In genomic region chr22:17638182-17638431, GRCh38 we compare ENCODE assay signal across 8 cellular contexts. TPM values are rescaled to one million over a fixed set of nuclear protein-coding genes. Genes with fewer than 3 reads are reported as not detected.
DNase-seq lines count a peak whose midpoint lies in the region; ATAC-seq lines count a peak whose summit lies in the region.

No MANE protein-coding gene starts in this region.

- no peaks in the 10 kb centered on the region for H3K27me3 ChIP-seq in muscle layer of duodenum (ENCODE audit: low read depth, low read length)

- H3K4me3 ChIP-seq in muscle layer of duodenum (ENCODE audit: low read depth in 1 of 2, low read length in 2 of 2): peak overlapping the region; percentile 67 to 87

- ATAC-seq in activated T-cell treated with anti-CD3 and anti-CD28 coated beads, Interleukin-2, amount 50 U/mL, for 4 hours: peak; percentile 8 to 9
- ATAC-seq in HG02610 (IDR thresholded peaks at IDR 0.05; ENCODE audit: unreplicated experiment): peak; percentile 7
- peak; percentile 4 for ATAC-seq in effector memory CD8-positive, alpha-beta T cell (replicated peaks)

- H3K36me3 ChIP-seq in muscle layer of duodenum (ENCODE audit: control insufficient read depth in 1 of 2, insufficient read depth in 2 of 2, low read length in 2 of 2): peaks cover 0 to 18% of the 10 kb centered on the region in 2 donors

- peak; percentile 5 for DNase-seq in activated T-cell treated with anti-CD3 and anti-CD28 coated beads, Interleukin-2, amount 50 U/mL, for 4 hours
- no peak for DNase-seq in activated T-cell treated with anti-CD3 and anti-CD28 coated beads, Interleukin-2, amount 50 U/mL, for 1 hour
- DNase-seq in NCI-H69 (lab: John Stamatoyannopoulos, UW): peak; percentile 87
- DNase-seq in effector memory CD8-positive, alpha-beta T cell: peak in 1 of 3 experiments; percentile 13
- DNase-seq in stimulated activated CD4-positive, alpha-beta T cell treated with anti-CD3 and anti-CD28 coated beads, Interleukin-4, amount 100 ng/mL, for 24 hours: no peak
- no peak for DNase-seq in activated effector memory CD4-positive, alpha-beta T cell treated with anti-CD3 and anti-CD28 coated beads, Interleukin-2, amount 50 U/mL, for 16 hours

- no peaks in the 10 kb centered on the region for H3K9me3 ChIP-seq in muscle layer of duodenum (ENCODE audit: control insufficient read depth in 1 of 2, low read length in 2 of 2)

- no peaks in the 10 kb centered on the region for H3K9me3 Mint-ChIP-seq in activated T-cell treated with anti-CD3 and anti-CD28 coated beads, Interleukin-2, amount 50 U/mL, for 4 hours
- no peaks in the 10 kb centered on the region for H3K9me3 Mint-ChIP-seq in effector memory CD8-positive, alpha-beta T cell

- peaks cover 4 to 18% of the 10 kb centered on the region in 2 donors for H3K4me1 ChIP-seq in muscle layer of duodenum (ENCODE audit: control insufficient read depth in 1 of 2, insufficient read depth in 2 of 2, low read length in 2 of 2)

- peak overlapping the region; percentile 100 for H3K27ac ChIP-seq in muscle layer of duodenum (ENCODE audit: low read length)

- H3K4me3 Mint-ChIP-seq in activated T-cell treated with anti-CD3 and anti-CD28 coated beads, Interleukin-2, amount 50 U/mL, for 4 hours: peak overlapping the region; percentile 91
- H3K4me3 Mint-ChIP-seq in effector memory CD8-positive, alpha-beta T cell: peak overlapping the region; percentile 87

- H3K36me3 Mint-ChIP-seq in activated T-cell treated with anti-CD3 and anti-CD28 coated beads, Interleukin-2, amount 50 U/mL, for 4 hours (ENCODE audit: insufficient read depth): peaks cover 4% of the 10 kb centered on the region
- peaks cover 30% of the 10 kb centered on the region for H3K36me3 Mint-ChIP-seq in effector memory CD8-positive, alpha-beta T cell (ENCODE audit: insufficient read depth)

- peak overlapping the region; percentile 99 to 100 for H3K27ac Mint-ChIP-seq in effector memory CD8-positive, alpha-beta T cell

- peaks cover 25% of the 10 kb centered on the region for H3K4me1 Mint-ChIP-seq in activated T-cell treated with anti-CD3 and anti-CD28 coated beads, Interleukin-2, amount 50 U/mL, for 4 hours (ENCODE audit: low read depth)
- H3K4me1 Mint-ChIP-seq in effector memory CD8-positive, alpha-beta T cell (ENCODE audit: low read depth in 2 of 2): peaks cover 15 to 34% of the 10 kb centered on the region in 2 donors

- H3K27me3 Mint-ChIP-seq in activated T-cell treated with anti-CD3 and anti-CD28 coated beads, Interleukin-2, amount 50 U/mL, for 4 hours (ENCODE audit: low read depth): no peaks in the 10 kb centered on the region
- H3K27me3 Mint-ChIP-seq in effector memory CD8-positive, alpha-beta T cell: no peaks in the 10 kb centered on the region

RNA-seq across cellular contexts. Expression of gene BCL2L13, which starts 0.5 kb away (rescaled TPM):
- 10 to 100 TPM; 32.3 to 37.8 (median 35.7) TPM for total RNA-seq in activated T-cell treated with anti-CD3 and anti-CD28 coated beads, Interleukin-2, amount 50 U/mL, for 4 hours

RNA-seq across cellular contexts. Expression of gene ATP6V1E1, which starts 9.6 kb away (rescaled TPM):
- 100 to 1,000 TPM in 2 of 3 donors, 10 to 100 TPM in 1; 96.9 to 116 (median 104) TPM for total RNA-seq in activated T-cell treated with anti-CD3 and anti-CD28 coated beads, Interleukin-2, amount 50 U/mL, for 4 hours

Comparison
In these comparisons a context has a peak if more than half of its experiments do, and no peak if none do; other contexts are left out.
1. DNase-seq: peak in activated T-cell treated with anti-CD3 and anti-CD28 coated beads, Interleukin-2, amount 50 U/mL, for 4 hours (single experiment) and NCI-H69 (single experiment); none in activated T-cell treated with anti-CD3 and anti-CD28 coated beads, Interleukin-2, amount 50 U/mL, for 1 hour (single experiment), stimulated activated CD4-positive, alpha-beta T cell treated with anti-CD3 and anti-CD28 coated beads, Interleukin-4, amount 100 ng/mL, for 24 hours (single experiment) and activated effector memory CD4-positive, alpha-beta T cell treated with anti-CD3 and anti-CD28 coated beads, Interleukin-2, amount 50 U/mL, for 16 hours (single experiment).
2. Peak in every context shown above with its lines, with median percentiles within 50 percentile points of each other: ATAC-seq.